16 cellular contexts compared by ENCODE assay signal in genomic region chr1:153804112-153804511, GRCh38. TPM values are rescaled to one million over a fixed set of nuclear protein-coding genes. Genes with fewer than 3 reads are reported as not detected.
A peak's percentile ranks its signal among the peaks of the same experiment; 100 is the strongest.
DNase-seq lines count a peak whose midpoint lies in the region; ATAC-seq and TF ChIP-seq lines count a peak whose summit lies in the region.
"Had no signal": no experiment of that assay in that cellular context is flagged by ENCODE, and none has a peak within 500 bp of the region (broad histone marks: within the 10 kb centered on the region; RNA-seq: fewer than 3 reads in every experiment).

No MANE protein-coding gene starts in this region.

- POLR2A ChIA-PET in OCI-LY7 (lab: Charles Lee), result interaction anchor here (0.6 to 1.5 kb wide), 6 partner anchors 13 to 186 kb away, joined by 3 to 8 read pairs (median 3); partner anchors contain the start of genes JTB and RPS27

- TF ChIP-seq CTCF in OCI-LY7 (conservative IDR thresholded peaks at IDR 0.05; ENCODE audit: low read length), result no peak

- H3K36me3 ChIP-seq in OCI-LY7 (ENCODE audit: insufficient read depth, low read length), result peaks cover 37% of the 10 kb centered on the region; the same call in 1 of the 2 replicates
- H3K36me3 ChIP-seq: ovary had no signal

- H3K9me3 ChIP-seq in OCI-LY7 (ENCODE audit: low read length), result no peaks in the 10 kb centered on the region
- H3K9me3 ChIP-seq: ovary had no signal

- peaks cover 37% of the 10 kb centered on the region for H3K4me1 ChIP-seq in OCI-LY7 (ENCODE audit: insufficient read depth, low read length, poor library complexity, severe bottlenecking)

- ATAC-seq in GM19455 (IDR thresholded peaks at IDR 0.05; ENCODE audit: unreplicated experiment) (no peak), HG03521 (IDR thresholded peaks at IDR 0.05; ENCODE audit: unreplicated experiment) (no peak)

- H3K4me3 ChIP-seq in OCI-LY7 (ENCODE audit: low read depth, low read length, poor library complexity, severe bottlenecking), result no peak overlapping the region
- H3K4me3 ChIP-seq: dorsolateral prefrontal cortex, ovary, PC-9 had no signal

- no peaks in the 10 kb centered on the region for H3K27me3 Mint-ChIP-seq in activated naive CD4-positive, alpha-beta T cell treated with anti-CD3 and anti-CD28 coated beads for 36 hours (ENCODE audit: low read depth)
- H3K27me3 Mint-ChIP-seq in dendritic cell treated with granulocyte-macrophage colony-stimulating factor and Interleukin-4, amounts not matched to agents 40 ng/mL and 50 ng/mL, for 4 days, result peaks cover 1% of the 10 kb centered on the region

- H3K27ac ChIP-seq in OCI-LY7 (ENCODE audit: low read depth, low read length, poor library complexity, severe bottlenecking), result peak overlapping the region; percentile 86
- H3K27ac ChIP-seq: ovary, PC-9 had no signal

- intact Hi-C loops in activated naive CD4-positive, alpha-beta T cell treated with anti-CD3 and anti-CD28 coated beads for 36 hours (cut with micrococcal nuclease), result loop anchor here (2.0 kb wide), 3 partner anchors 21 to 163 kb away; partner anchors contain the start of genes CREB3L4 and DENND4B
- intact Hi-C loops in OCI-LY7 (cut with micrococcal nuclease; ENCODE audit: unreplicated experiment), result loop anchor here (2.0 kb wide), 1 partner anchor 117 kb away; no protein-coding TSS in a partner anchor
- intact Hi-C loops in dendritic cell treated with granulocyte-macrophage colony-stimulating factor and Interleukin-4, amounts not matched to agents 40 ng/mL and 50 ng/mL, for 4 days (cut with micrococcal nuclease), result loop anchor here (2.0 to 10.0 kb wide), 2 partner anchors 13 to 121 kb away; partner anchors contain the start of gene GATAD2B

- no peaks in the 10 kb centered on the region for H3K36me3 Mint-ChIP-seq in activated naive CD4-positive, alpha-beta T cell treated with anti-CD3 and anti-CD28 coated beads for 36 hours (ENCODE audit: low read depth)
- H3K36me3 Mint-ChIP-seq in dendritic cell treated with granulocyte-macrophage colony-stimulating factor and Interleukin-4, amounts not matched to agents 40 ng/mL and 50 ng/mL, for 4 days (ENCODE audit: low read depth), result peaks cover 76% of the 10 kb centered on the region

- no peak for DNase-seq in activated naive CD4-positive, alpha-beta T cell treated with anti-CD3 and anti-CD28 coated beads for 36 hours
- DNase-seq in activated naive CD4-positive, alpha-beta T cell treated with anti-CD3 and anti-CD28 coated beads, Interleukin-2, amount 50 U/mL, for 16 hours, result no peak
- DNase-seq in OCI-LY7 (ENCODE audit: low spot score), result no peak
- DNase-seq in stimulated activated CD8-positive, alpha-beta memory T cell treated with anti-CD3 and anti-CD28 coated beads, Interleukin-4, amount 100 ng/mL, for 48 hours, result peak; percentile 10
- no peak for DNase-seq in NCI-H748 treated with DMSO at 0.1 percent for 48 hours (lab: John Stamatoyannopoulos, UW)
- DNase-seq: DMS79, dorsolateral prefrontal cortex, IMR-90, mesendoderm, NCI-H1436, NCI-H446, PC-9 had no signal

- H3K4me2 ChIP-seq in OCI-LY7 (ENCODE audit: low read length), result peak overlapping the region; percentile 29
- H3K4me2 ChIP-seq: PC-9 had no signal

- H3K4me3 Mint-ChIP-seq in activated naive CD4-positive, alpha-beta T cell treated with anti-CD3 and anti-CD28 coated beads for 36 hours, result no peak overlapping the region
- H3K4me3 Mint-ChIP-seq in dendritic cell treated with granulocyte-macrophage colony-stimulating factor and Interleukin-4, amounts not matched to agents 40 ng/mL and 50 ng/mL, for 4 days, result no peak overlapping the region

- no TSS peak for BruUV-seq in OCI-LY7 (replicated peaks; lab: Mats Ljungman, UMichigan)

- CTCF ChIA-PET in activated naive CD4-positive, alpha-beta T cell treated with anti-CD3 and anti-CD28 coated beads for 36 hours (lab: Charles Lee), result interaction anchor here (0.8 to 1.4 kb wide), 4 partner anchors 22 to 182 kb away, joined by 3 to 4 read pairs (median 4); partner anchors contain the start of genes GATAD2B and RAB13
- CTCF ChIA-PET in OCI-LY7 (lab: Charles Lee; ENCODE audit: unreplicated experiment), result interaction anchor here (1.6 kb wide), 1 partner anchor 183 kb away, joined by 3 read pairs; no protein-coding TSS in a partner anchor

- peak overlapping the region; percentile 66 for H3K27ac Mint-ChIP-seq in activated naive CD4-positive, alpha-beta T cell treated with anti-CD3 and anti-CD28 coated beads for 36 hours
- peak overlapping the region; percentile 76 for H3K27ac Mint-ChIP-seq in dendritic cell treated with granulocyte-macrophage colony-stimulating factor and Interleukin-4, amounts not matched to agents 40 ng/mL and 50 ng/mL, for 4 days

- H3K79me2 ChIP-seq in OCI-LY7 (ENCODE audit: insufficient read depth, low read depth, low read length), result no peaks in the 10 kb centered on the region

- H3K4me1 Mint-ChIP-seq in activated naive CD4-positive, alpha-beta T cell treated with anti-CD3 and anti-CD28 coated beads for 36 hours (ENCODE audit: low read depth), result peaks cover 27% of the 10 kb centered on the region
- peaks cover 72% of the 10 kb centered on the region for H3K4me1 Mint-ChIP-seq in dendritic cell treated with granulocyte-macrophage colony-stimulating factor and Interleukin-4, amounts not matched to agents 40 ng/mL and 50 ng/mL, for 4 days (ENCODE audit: low read depth)

- H4K20me1 ChIP-seq in OCI-LY7 (ENCODE audit: insufficient read depth, low read length), result no peaks in the 10 kb centered on the region

- no peak overlapping the region for H2AFZ ChIP-seq in OCI-LY7 (ENCODE audit: low read length)
- H2AFZ ChIP-seq: PC-9 had no signal

- no peaks in the 10 kb centered on the region for H3K9me3 Mint-ChIP-seq in activated naive CD4-positive, alpha-beta T cell treated with anti-CD3 and anti-CD28 coated beads for 36 hours
- no peaks in the 10 kb centered on the region for H3K9me3 Mint-ChIP-seq in dendritic cell treated with granulocyte-macrophage colony-stimulating factor and Interleukin-4, amounts not matched to agents 40 ng/mL and 50 ng/mL, for 4 days

- H3K9me2 ChIP-seq in OCI-LY7 (ENCODE audit: insufficient read depth, low read length), result no peaks in the 10 kb centered on the region

RNA-seq across cellular contexts. Expression of gene SLC27A3, which starts 28.9 kb away (rescaled TPM):
- total RNA-seq in activated naive CD4-positive, alpha-beta T cell treated with anti-CD3 and anti-CD28 coated beads for 36 hours, result 1 to 10 TPM; 2.7 to 4.3 TPM
- 3.3 and 4.5 TPM in 2 replicates for total RNA-seq in OCI-LY7 (2014; rRNA removed; shearing (Covaris generic))
- total RNA-seq in OCI-LY7 (2022), result 7.7 and 10.2 TPM in 2 replicates
